In the genomic region with DNA sequence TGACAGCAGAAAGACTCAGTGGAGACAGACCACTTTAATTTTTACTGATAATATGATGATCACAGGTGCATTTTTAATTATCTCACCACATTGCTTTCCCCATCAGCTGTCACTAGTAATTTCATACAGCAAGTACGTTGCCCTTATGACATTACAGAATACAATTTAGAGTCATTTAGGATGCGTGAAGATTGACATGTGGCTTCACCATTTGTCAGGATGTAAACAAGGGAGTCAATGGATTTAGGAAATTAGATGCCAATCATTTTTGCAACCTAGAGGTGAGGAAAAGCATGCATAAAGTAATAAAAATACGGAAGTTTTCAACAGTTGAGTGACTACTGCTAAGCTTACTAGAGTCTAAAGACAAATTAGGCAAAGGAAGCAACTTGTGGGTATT, we compare ENCODE assay signal across 26 cellular contexts.
DNase-seq lines count a peak whose midpoint lies in the region; ATAC-seq and TF ChIP-seq lines count a peak whose summit lies in the region.
"Had no signal": no experiment of that assay in that cellular context is flagged by ENCODE, and none has a peak within 500 bp of the region (broad histone marks: within the 10 kb centered on the region; RNA-seq: fewer than 3 reads in every experiment).

No MANE protein-coding gene starts in this region.

- ATAC-seq in SK-N-SH treated with all-trans-retinoic acid at 6 μM for 48 hours (no peak), WTC11 (no peak)
- ATAC-seq: GM12878 had no signal

- TF ChIP-seq CTCF in SK-N-SH (IDR thresholded peaks at IDR 0.05) (no peak), WTC11 (IDR thresholded peaks at IDR 0.05) (no peak), glutamatergic neuron (IDR thresholded peaks at IDR 0.05; ENCODE audit: partially characterized antibody, unreplicated experiment) (no peak), neural progenitor cell (IDR thresholded peaks at IDR 0.05) (no peak)

- CTCF ChIA-PET in SK-N-SH (lab: Yijun Ruan, JAX) (no interaction called here), WTC11 (lab: Charles Lee) (no interaction called here)

- DNase-seq in SK-N-SH (no peak), WTC11 (ENCODE audit: low spot score) (no peak), glutamatergic neuron (no peak), neural progenitor cell (ENCODE audit: low spot score) (no peak), NCI-H1930 (lab: John Stamatoyannopoulos, UW) (no peak), NCI-H226 (no peak)
- no peak for DNase-seq in activated CD8-positive, alpha-beta memory T cell treated with anti-CD3 and anti-CD28 coated beads for 24 hours
- DNase-seq: 8988T; ACHN; BE2C; C1 segment of cervical spinal cord; CD4-positive, alpha-beta memory T cell; CD4-positive, CD25-positive, alpha-beta regulatory T cell; CD8-positive, alpha-beta memory T cell; COR-L47; DMS 273 treated with DMSO at 0.1 percent for 48 hours; DMS153; DMS53; DMS79; DND-41; EL; GDM1 had no signal

- no peaks in the 10 kb centered on the region for H3K36me3 Mint-ChIP-seq in WTC11
- H3K36me3 Mint-ChIP-seq in glutamatergic neuron (ENCODE audit: unreplicated experiment), result no peaks in the 10 kb centered on the region
- no peaks in the 10 kb centered on the region for H3K36me3 Mint-ChIP-seq in neural progenitor cell
- H3K36me3 Mint-ChIP-seq: CD14-positive monocyte; CD4-positive, alpha-beta memory T cell; CD4-positive, CD25-positive, alpha-beta regulatory T cell; CD8-positive, alpha-beta memory T cell had no signal

- WGBS in SK-N-SH (ENCODE audit: low lambda C conversion rate), result 13% methylated on average over 3 of the region's 3 CpGs

- H3K27me3 Mint-ChIP-seq in WTC11 (ENCODE audit: low read depth) (no peaks in the 10 kb centered on the region), glutamatergic neuron (ENCODE audit: unreplicated experiment) (no peaks in the 10 kb centered on the region), neural progenitor cell (ENCODE audit: insufficient read depth, low read depth) (peaks cover 3% of the 10 kb centered on the region)
- H3K27me3 Mint-ChIP-seq: CD4-positive, alpha-beta memory T cell; CD4-positive, CD25-positive, alpha-beta regulatory T cell; CD8-positive, alpha-beta memory T cell had no signal

- no peak for TF ChIP-seq RAD21 in SK-N-SH (IDR thresholded peaks at IDR 0.05; ENCODE audit: low read length)

- H3K4me1 ChIP-seq in SK-N-SH (ENCODE audit: control insufficient read depth in 1 of 2, insufficient read depth in 2 of 2, low read depth in 1 of 2, low read length in 1 of 2) (no peaks in the 10 kb centered on the region; a peak in 1 of 4 replicates), neural progenitor cell (peaks cover 3% of the 10 kb centered on the region)
- H3K4me1 ChIP-seq: BE2C, BLaER1 had no signal

- H3K4me3 Mint-ChIP-seq in WTC11 (no peak overlapping the region), glutamatergic neuron (ENCODE audit: unreplicated experiment) (peak overlapping the region; percentile 44), neural progenitor cell (no peak overlapping the region)
- H3K4me3 Mint-ChIP-seq: CD14-positive monocyte; CD4-positive, alpha-beta memory T cell; CD4-positive, CD25-positive, alpha-beta regulatory T cell; CD8-positive, alpha-beta memory T cell had no signal

- no peaks in the 10 kb centered on the region for H3K79me2 ChIP-seq in SK-N-SH (ENCODE audit: insufficient read depth)
- H3K79me2 ChIP-seq in neural progenitor cell (ENCODE audit: low read depth), result no peaks in the 10 kb centered on the region

- 0 out of 2 replicates have a peak overlapping the region, but pooled peaks have one; percentile 10 for H3K27ac Mint-ChIP-seq in WTC11
- peak overlapping the region; percentile 65 for H3K27ac Mint-ChIP-seq in glutamatergic neuron (ENCODE audit: unreplicated experiment)
- H3K27ac Mint-ChIP-seq in neural progenitor cell, result no peak overlapping the region
- H3K27ac Mint-ChIP-seq: CD14-positive monocyte; CD4-positive, alpha-beta memory T cell; CD4-positive, CD25-positive, alpha-beta regulatory T cell; CD8-positive, alpha-beta memory T cell had no signal

- H3K27me3 ChIP-seq in SK-N-SH (ENCODE audit: insufficient read depth) (no peaks in the 10 kb centered on the region), neural progenitor cell (no peaks in the 10 kb centered on the region)
- H3K27me3 ChIP-seq: BE2C, BLaER1 had no signal

- H4K20me1 ChIP-seq in SK-N-SH (ENCODE audit: insufficient read depth) (no peaks in the 10 kb centered on the region), neural progenitor cell (ENCODE audit: low read depth) (no peaks in the 10 kb centered on the region)
- H4K20me1 ChIP-seq: BLaER1 had no signal

- H3K4me3 ChIP-seq in SK-N-SH (ENCODE audit: low read depth in 2 of 2, low read length in 1 of 2) (no peak overlapping the region), neural progenitor cell (no peak overlapping the region)
- H3K4me3 ChIP-seq: BLaER1, GM12878 had no signal

- POLR2A ChIA-PET in SK-N-SH (lab: Yijun Ruan, JAX) (no interaction called here), WTC11 (lab: Charles Lee) (no interaction called here)

- TF ChIP-seq EP300 in SK-N-SH (IDR thresholded peaks at IDR 0.05; ENCODE audit: borderline replicate concordance in 1 of 2, low read depth in 1 of 2, low read length in 1 of 2), result no peak

- H3K9me2 ChIP-seq in SK-N-SH, result no peaks in the 10 kb centered on the region

- H2AFZ ChIP-seq in SK-N-SH (ENCODE audit: low read depth) (no peak overlapping the region), neural progenitor cell (replicated peaks) (peak overlapping the region; percentile 80)

- no peaks in the 10 kb centered on the region for H3K9me3 Mint-ChIP-seq in WTC11
- peaks cover 4% of the 10 kb centered on the region for H3K9me3 Mint-ChIP-seq in glutamatergic neuron (ENCODE audit: unreplicated experiment)
- H3K9me3 Mint-ChIP-seq in neural progenitor cell, result no peaks in the 10 kb centered on the region

- no peaks in the 10 kb centered on the region for H3K36me3 ChIP-seq in SK-N-SH (replicated peaks in 1 of 2; ENCODE audit: control insufficient read depth in 1 of 2, insufficient read depth in 2 of 2, low read length in 1 of 2)
- no peaks in the 10 kb centered on the region for H3K36me3 ChIP-seq in neural progenitor cell
- H3K36me3 ChIP-seq: BE2C, BLaER1 had no signal

- H3K4me1 Mint-ChIP-seq in WTC11 (peaks cover 9% of the 10 kb centered on the region), glutamatergic neuron (ENCODE audit: low read depth, unreplicated experiment) (peaks cover 16% of the 10 kb centered on the region), neural progenitor cell (peaks cover 4% of the 10 kb centered on the region)
- H3K4me1 Mint-ChIP-seq: CD14-positive monocyte; CD4-positive, alpha-beta memory T cell; CD4-positive, CD25-positive, alpha-beta regulatory T cell; CD8-positive, alpha-beta memory T cell had no signal

- H3K9me3 ChIP-seq in SK-N-SH (no peaks in the 10 kb centered on the region), neural progenitor cell (ENCODE audit: low read depth) (no peaks in the 10 kb centered on the region)
- H3K9me3 ChIP-seq: BE2C, BLaER1 had no signal

- no peaks in the 10 kb centered on the region for H3F3A ChIP-seq in SK-N-SH (replicated peaks; ENCODE audit: insufficient read depth)
- H3F3A ChIP-seq in neural progenitor cell (ENCODE audit: low read depth), result no peaks in the 10 kb centered on the region

- no peak overlapping the region for H3K9ac ChIP-seq in SK-N-SH
- H3K9ac ChIP-seq in neural progenitor cell, result no peak overlapping the region
- H3K9ac ChIP-seq: BLaER1 had no signal

- H3K4me2 ChIP-seq in SK-N-SH, result no peak overlapping the region
- no peak overlapping the region for H3K4me2 ChIP-seq in neural progenitor cell
- H3K4me2 ChIP-seq: BLaER1 had no signal

- H3K27ac ChIP-seq in SK-N-SH (ENCODE audit: low read depth in 2 of 2, low read length in 1 of 2) (no peak overlapping the region), neural progenitor cell (no peak overlapping the region)
- H3K27ac ChIP-seq: BLaER1 had no signal

TF ChIP-seq in SK-N-SH, 30 proteins besides CTCF, POLR2A, EP300 and RAD21:
- TF ChIP-seq, protein P1, sequence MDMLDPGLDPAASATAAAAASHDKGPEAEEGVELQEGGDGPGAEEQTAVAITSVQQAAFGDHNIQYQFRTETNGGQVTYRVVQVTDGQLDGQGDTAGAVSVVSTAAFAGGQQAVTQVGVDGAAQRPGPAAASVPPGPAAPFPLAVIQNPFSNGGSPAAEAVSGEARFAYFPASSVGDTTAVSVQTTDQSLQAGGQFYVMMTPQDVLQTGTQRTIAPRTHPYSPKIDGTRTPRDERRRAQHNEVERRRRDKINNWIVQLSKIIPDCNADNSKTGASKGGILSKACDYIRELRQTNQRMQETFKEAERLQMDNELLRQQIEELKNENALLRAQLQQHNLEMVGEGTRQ (IDR thresholded peaks at IDR 0.05; ENCODE audit: borderline replicate concordance, low read depth, low read length), result no peak
- TF ChIP-seq NRF1 (IDR thresholded peaks at IDR 0.05; ENCODE audit: low read depth, low read length) (no peak), TAF1 (IDR thresholded peaks at IDR 0.05; ENCODE audit: borderline replicate concordance, low read depth, low read length) (no peak), GATA2 (CRISPR knock-in tag; IDR thresholded peaks at IDR 0.05) (peak; percentile 31; the same call in 1 of the 2 replicates)

TF ChIP-seq in SK-N-SH treated with all-trans-retinoic acid at 6 μM for 48 hours, 23 proteins besides CTCF, POLR2A, EP300 and RAD21 (continues in another document):
- no peak for TF ChIP-seq OSR1 (CRISPR knock-in tag; IDR thresholded peaks at IDR 0.05)
- TF ChIP-seq GLIS3 (CRISPR knock-in tag; IDR thresholded peaks at IDR 0.05), result no peak
- no peak for TF ChIP-seq BACH2 (CRISPR knock-in tag; IDR thresholded peaks at IDR 0.05; ENCODE audit: borderline replicate concordance)
- TF ChIP-seq ZFP30 (CRISPR knock-in tag; IDR thresholded peaks at IDR 0.05), result no peak

TF ChIP-seq in WTC11, 78 proteins besides CTCF, POLR2A, EP300 and RAD21 (continues in another document):
- TF ChIP-seq, protein P2, sequence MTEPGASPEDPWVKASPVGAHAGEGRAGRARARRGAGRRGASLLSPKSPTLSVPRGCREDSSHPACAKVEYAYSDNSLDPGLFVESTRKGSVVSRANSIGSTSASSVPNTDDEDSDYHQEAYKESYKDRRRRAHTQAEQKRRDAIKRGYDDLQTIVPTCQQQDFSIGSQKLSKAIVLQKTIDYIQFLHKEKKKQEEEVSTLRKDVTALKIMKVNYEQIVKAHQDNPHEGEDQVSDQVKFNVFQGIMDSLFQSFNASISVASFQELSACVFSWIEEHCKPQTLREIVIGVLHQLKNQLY (CRISPR knock-in tag; IDR thresholded peaks at IDR 0.05), result no peak
- no peak for TF ChIP-seq ZNF121 (CRISPR knock-in tag; IDR thresholded peaks at IDR 0.05)
- TF ChIP-seq, protein P3, sequence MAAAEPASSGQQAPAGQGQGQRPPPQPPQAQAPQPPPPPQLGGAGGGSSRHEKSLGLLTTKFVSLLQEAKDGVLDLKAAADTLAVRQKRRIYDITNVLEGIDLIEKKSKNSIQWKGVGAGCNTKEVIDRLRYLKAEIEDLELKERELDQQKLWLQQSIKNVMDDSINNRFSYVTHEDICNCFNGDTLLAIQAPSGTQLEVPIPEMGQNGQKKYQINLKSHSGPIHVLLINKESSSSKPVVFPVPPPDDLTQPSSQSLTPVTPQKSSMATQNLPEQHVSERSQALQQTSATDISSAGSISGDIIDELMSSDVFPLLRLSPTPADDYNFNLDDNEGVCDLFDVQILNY (CRISPR knock-in tag; IDR thresholded peaks at IDR 0.05), result no peak
- TF ChIP-seq, protein P4, sequence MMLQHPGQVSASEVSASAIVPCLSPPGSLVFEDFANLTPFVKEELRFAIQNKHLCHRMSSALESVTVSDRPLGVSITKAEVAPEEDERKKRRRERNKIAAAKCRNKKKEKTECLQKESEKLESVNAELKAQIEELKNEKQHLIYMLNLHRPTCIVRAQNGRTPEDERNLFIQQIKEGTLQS (CRISPR knock-in tag; conservative IDR thresholded peaks at IDR 0.05), result no peak
